In genomic region chr5:111158105-111158744, GRCh38 we compare ENCODE assay signal across 8 cellular contexts.
DNase-seq lines count a peak whose midpoint lies in the region; ATAC-seq lines count a peak whose summit lies in the region.

No MANE protein-coding gene starts in this region.

- ATAC-seq in Right ventricle myocardium superior (ENCODE audit: poor library complexity) (peak; percentile 67), HG03066 (IDR thresholded peaks at IDR 0.05; ENCODE audit: low read depth, unreplicated experiment) (peak; percentile 68)

- intact Hi-C loops in Right ventricle myocardium superior (cut with DNase I) (loop anchor here (5.0 kb wide), 1 partner anchor 119 kb away; no protein-coding TSS in a partner anchor), cardiac septum (cut with DNase I) (loop anchor here (5.0 kb wide), 2 partner anchors 119 to 989 kb away; no protein-coding TSS in a partner anchor)

- DNase-seq in Right ventricle myocardium superior, result no peak
- DNase-seq in cardiac septum (ENCODE audit: low spot score), result no peak
- DNase-seq in NCI-H446 treated with DMSO at 0.1 percent for 48 hours (lab: John Stamatoyannopoulos, UW), result peak; percentile 38
- DNase-seq in activated CD4-positive, alpha-beta T cell treated with anti-CD3 and anti-CD28 coated beads, Interleukin-2, amount 50 U/mL, for 1 hour, result peak; percentile 83
- peak; percentile 55 to 78 for DNase-seq in dermis microvascular lymphatic vessel endothelial cell (ENCODE audit: low read depth in 2 of 2)
- peak; percentile 93 for DNase-seq in medulla oblongata (ENCODE audit: extremely low spot score)
- DNase-seq in stimulated activated CD8-positive, alpha-beta memory T cell treated with anti-CD3 and anti-CD28 coated beads, Interleukin-15, amount 100 ng/mL, for 4 hours (ENCODE audit: low read depth in 2 of 2), result peak; percentile 13 to 64

Comparison
In these comparisons a context has a peak if more than half of its experiments do, and no peak if none do; other contexts are left out.
1. DNase-seq: peak in NCI-H446 treated with DMSO at 0.1 percent for 48 hours (single experiment), activated CD4-positive, alpha-beta T cell treated with anti-CD3 and anti-CD28 coated beads, Interleukin-2, amount 50 U/mL, for 1 hour (single experiment), dermis microvascular lymphatic vessel endothelial cell (2 of 2), medulla oblongata (single experiment) and stimulated activated CD8-positive, alpha-beta memory T cell treated with anti-CD3 and anti-CD28 coated beads, Interleukin-15, amount 100 ng/mL, for 4 hours (2 of 2); none in Right ventricle myocardium superior (single experiment) and cardiac septum (single experiment).